Comparison of ENCODE assay signal across 1 cellular context in the genomic region with DNA sequence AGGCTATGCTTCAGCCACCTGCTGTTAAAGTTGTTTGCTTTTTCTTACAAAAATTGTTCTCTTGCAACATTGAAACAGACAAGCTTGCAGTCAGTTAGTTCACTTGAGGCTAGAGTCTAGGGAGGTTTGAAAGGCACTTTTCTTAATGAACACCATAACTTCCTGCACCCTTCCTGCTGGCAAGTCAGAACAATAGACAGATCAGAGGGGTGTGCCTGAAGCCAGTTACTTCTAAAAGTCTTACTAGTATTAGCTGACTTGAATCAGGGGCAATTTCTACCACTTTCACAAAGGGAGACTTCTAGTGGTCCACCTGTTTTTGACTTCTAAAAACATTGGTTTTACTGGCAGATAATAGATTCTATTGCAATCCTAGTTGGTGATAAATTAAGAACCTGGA.
TF ChIP-seq lines count a peak whose summit lies in the region.

No MANE protein-coding gene starts in this region.

TF ChIP-seq in GM23338, 12 proteins besides CTCF, POLR2A, EP300 and RAD21:
- TF ChIP-seq, protein P1, sequence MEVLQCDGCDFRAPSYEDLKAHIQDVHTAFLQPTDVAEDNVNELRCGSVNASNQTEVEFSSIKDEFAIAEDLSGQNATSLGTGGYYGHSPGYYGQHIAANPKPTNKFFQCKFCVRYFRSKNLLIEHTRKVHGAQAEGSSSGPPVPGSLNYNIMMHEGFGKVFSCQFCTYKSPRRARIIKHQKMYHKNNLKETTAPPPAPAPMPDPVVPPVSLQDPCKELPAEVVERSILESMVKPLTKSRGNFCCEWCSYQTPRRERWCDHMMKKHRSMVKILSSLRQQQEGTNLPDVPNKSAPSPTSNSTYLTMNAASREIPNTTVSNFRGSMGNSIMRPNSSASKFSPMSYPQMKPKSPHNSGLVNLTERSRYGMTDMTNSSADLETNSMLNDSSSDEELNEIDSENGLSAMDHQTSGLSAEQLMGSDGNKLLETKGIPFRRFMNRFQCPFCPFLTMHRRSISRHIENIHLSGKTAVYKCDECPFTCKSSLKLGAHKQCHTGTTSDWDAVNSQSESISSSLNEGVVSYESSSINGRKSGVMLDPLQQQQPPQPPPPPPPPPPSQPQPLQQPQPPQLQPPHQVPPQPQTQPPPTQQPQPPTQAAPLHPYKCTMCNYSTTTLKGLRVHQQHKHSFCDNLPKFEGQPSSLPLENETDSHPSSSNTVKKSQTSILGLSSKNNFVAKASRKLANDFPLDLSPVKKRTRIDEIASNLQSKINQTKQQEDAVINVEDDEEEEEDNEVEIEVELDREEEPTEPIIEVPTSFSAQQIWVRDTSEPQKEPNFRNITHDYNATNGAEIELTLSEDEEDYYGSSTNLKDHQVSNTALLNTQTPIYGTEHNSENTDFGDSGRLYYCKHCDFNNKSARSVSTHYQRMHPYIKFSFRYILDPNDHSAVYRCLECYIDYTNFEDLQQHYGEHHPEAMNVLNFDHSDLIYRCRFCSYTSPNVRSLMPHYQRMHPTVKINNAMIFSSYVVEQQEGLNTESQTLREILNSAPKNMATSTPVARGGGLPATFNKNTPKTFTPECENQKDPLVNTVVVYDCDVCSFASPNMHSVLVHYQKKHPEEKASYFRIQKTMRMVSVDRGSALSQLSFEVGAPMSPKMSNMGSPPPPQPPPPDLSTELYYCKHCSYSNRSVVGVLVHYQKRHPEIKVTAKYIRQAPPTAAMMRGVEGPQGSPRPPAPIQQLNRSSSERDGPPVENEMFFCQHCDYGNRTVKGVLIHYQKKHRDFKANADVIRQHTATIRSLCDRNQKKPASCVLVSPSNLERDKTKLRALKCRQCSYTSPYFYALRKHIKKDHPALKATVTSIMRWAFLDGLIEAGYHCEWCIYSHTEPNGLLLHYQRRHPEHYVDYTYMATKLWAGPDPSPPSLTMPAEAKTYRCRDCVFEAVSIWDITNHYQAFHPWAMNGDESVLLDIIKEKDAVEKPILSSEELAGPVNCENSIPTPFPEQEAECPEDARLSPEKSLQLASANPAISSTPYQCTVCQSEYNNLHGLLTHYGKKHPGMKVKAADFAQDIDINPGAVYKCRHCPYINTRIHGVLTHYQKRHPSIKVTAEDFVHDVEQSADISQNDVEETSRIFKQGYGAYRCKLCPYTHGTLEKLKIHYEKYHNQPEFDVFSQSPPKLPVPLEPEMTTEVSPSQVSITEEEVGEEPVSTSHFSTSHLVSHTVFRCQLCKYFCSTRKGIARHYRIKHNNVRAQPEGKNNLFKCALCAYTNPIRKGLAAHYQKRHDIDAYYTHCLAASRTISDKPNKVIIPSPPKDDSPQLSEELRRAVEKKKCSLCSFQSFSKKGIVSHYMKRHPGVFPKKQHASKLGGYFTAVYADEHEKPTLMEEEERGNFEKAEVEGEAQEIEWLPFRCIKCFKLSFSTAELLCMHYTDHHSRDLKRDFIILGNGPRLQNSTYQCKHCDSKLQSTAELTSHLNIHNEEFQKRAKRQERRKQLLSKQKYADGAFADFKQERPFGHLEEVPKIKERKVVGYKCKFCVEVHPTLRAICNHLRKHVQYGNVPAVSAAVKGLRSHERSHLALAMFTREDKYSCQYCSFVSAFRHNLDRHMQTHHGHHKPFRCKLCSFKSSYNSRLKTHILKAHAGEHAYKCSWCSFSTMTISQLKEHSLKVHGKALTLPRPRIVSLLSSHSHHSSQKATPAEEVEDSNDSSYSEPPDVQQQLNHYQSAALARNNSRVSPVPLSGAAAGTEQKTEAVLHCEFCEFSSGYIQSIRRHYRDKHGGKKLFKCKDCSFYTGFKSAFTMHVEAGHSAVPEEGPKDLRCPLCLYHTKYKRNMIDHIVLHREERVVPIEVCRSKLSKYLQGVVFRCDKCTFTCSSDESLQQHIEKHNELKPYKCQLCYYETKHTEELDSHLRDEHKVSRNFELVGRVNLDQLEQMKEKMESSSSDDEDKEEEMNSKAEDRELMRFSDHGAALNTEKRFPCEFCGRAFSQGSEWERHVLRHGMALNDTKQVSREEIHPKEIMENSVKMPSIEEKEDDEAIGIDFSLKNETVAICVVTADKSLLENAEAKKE (CRISPR knock-in tag; IDR thresholded peaks at IDR 0.05): no peak
- TF ChIP-seq ZNF114 (CRISPR knock-in tag; IDR thresholded peaks at IDR 0.05): no peak
- no peak for TF ChIP-seq NANOG (IDR thresholded peaks at IDR 0.05; ENCODE audit: borderline replicate concordance)
- no peak for TF ChIP-seq POLR2AphosphoS5 (IDR thresholded peaks at IDR 0.05; ENCODE audit: low read depth)
- TF ChIP-seq, protein P2, sequence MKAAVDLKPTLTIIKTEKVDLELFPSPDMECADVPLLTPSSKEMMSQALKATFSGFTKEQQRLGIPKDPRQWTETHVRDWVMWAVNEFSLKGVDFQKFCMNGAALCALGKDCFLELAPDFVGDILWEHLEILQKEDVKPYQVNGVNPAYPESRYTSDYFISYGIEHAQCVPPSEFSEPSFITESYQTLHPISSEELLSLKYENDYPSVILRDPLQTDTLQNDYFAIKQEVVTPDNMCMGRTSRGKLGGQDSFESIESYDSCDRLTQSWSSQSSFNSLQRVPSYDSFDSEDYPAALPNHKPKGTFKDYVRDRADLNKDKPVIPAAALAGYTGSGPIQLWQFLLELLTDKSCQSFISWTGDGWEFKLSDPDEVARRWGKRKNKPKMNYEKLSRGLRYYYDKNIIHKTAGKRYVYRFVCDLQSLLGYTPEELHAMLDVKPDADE (IDR thresholded peaks at IDR 0.05): no peak
- TF ChIP-seq, protein P3, sequence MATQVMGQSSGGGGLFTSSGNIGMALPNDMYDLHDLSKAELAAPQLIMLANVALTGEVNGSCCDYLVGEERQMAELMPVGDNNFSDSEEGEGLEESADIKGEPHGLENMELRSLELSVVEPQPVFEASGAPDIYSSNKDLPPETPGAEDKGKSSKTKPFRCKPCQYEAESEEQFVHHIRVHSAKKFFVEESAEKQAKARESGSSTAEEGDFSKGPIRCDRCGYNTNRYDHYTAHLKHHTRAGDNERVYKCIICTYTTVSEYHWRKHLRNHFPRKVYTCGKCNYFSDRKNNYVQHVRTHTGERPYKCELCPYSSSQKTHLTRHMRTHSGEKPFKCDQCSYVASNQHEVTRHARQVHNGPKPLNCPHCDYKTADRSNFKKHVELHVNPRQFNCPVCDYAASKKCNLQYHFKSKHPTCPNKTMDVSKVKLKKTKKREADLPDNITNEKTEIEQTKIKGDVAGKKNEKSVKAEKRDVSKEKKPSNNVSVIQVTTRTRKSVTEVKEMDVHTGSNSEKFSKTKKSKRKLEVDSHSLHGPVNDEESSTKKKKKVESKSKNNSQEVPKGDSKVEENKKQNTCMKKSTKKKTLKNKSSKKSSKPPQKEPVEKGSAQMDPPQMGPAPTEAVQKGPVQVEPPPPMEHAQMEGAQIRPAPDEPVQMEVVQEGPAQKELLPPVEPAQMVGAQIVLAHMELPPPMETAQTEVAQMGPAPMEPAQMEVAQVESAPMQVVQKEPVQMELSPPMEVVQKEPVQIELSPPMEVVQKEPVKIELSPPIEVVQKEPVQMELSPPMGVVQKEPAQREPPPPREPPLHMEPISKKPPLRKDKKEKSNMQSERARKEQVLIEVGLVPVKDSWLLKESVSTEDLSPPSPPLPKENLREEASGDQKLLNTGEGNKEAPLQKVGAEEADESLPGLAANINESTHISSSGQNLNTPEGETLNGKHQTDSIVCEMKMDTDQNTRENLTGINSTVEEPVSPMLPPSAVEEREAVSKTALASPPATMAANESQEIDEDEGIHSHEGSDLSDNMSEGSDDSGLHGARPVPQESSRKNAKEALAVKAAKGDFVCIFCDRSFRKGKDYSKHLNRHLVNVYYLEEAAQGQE (IDR thresholded peaks at IDR 0.05; ENCODE audit: unreplicated experiment): no peak
- TF ChIP-seq JUNB (IDR thresholded peaks at IDR 0.05; ENCODE audit: unreplicated experiment): no peak
- TF ChIP-seq ZNF331 (CRISPR knock-in tag; IDR thresholded peaks at IDR 0.05; ENCODE audit: low read depth): no peak
- TF ChIP-seq EZH2 (IDR thresholded peaks at IDR 0.05; ENCODE audit: low read depth, unreplicated experiment): no peak
- no peak for TF ChIP-seq CREB1 (CRISPR knock-in tag; IDR thresholded peaks at IDR 0.05; ENCODE audit: low read depth)
- no peak for TF ChIP-seq STAT1 (IDR thresholded peaks at IDR 0.05; ENCODE audit: unreplicated experiment)
- no peak for TF ChIP-seq EZH2phosphoT487 (IDR thresholded peaks at IDR 0.05; ENCODE audit: unreplicated experiment)
